8 cellular contexts compared by ENCODE assay signal in the genomic region with DNA sequence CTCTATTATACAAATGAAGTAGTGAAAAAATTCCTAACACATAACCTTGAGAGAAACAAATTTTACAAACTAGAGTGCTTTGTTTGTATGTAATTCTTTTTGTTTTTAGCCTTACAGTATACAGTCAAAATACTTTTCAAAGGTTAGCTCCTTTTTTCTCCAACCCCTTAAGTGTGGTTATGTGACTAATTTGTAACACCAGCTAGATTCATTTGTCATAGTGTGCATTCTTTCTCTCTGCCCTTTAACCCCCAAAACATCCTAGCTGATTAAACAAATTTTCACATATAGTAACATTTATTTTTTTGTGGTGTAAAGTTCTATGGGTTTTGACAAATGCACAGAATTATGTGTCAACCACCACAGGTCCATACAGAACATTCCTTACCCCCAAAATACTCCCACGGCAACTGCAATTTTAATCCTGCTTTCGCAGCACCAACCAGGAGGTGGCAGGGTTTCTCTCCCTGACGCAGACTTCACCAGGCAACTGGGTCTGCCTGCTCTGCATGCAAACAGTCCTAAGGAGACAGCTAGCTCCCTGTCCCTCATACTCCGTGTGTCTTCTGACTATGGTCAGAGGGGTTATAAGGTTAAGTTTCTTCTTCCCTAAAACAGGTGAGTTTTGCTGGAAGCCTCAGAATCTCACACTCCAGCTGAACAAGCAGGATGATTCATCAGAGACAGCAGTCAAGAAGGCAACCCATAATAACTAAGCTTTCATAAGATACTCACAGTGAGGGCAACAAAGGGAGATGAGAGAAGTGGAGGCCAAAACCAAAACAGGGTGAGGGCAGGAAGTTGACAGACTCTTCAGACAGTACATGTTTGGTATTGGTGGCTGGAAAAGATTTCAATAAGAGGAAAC. TPM values are rescaled to one million over a fixed set of nuclear protein-coding genes. Genes with fewer than 3 reads are reported as not detected.
DNase-seq lines count a peak whose midpoint lies in the region; ATAC-seq and TF ChIP-seq lines count a peak whose summit lies in the region.

No MANE protein-coding gene starts in this region.

- H3K27me3 Mint-ChIP-seq in activated naive CD4-positive, alpha-beta T cell treated with anti-CD3 and anti-CD28 coated beads, Interleukin-2, amount 50 U/mL, for 24 hours = peaks cover 2% of the 10 kb centered on the region

- no peaks in the 10 kb centered on the region for H3K36me3 Mint-ChIP-seq in activated naive CD4-positive, alpha-beta T cell treated with anti-CD3 and anti-CD28 coated beads, Interleukin-2, amount 50 U/mL, for 24 hours

- no peak for TF ChIP-seq POLR2A in heart left ventricle (IDR thresholded peaks at IDR 0.05)

- H3K27me3 ChIP-seq in heart left ventricle = no peaks in the 10 kb centered on the region

- no peak overlapping the region for H3K27ac ChIP-seq in heart left ventricle

- peaks cover 16% of the 10 kb centered on the region for H3K4me1 Mint-ChIP-seq in activated naive CD4-positive, alpha-beta T cell treated with anti-CD3 and anti-CD28 coated beads, Interleukin-2, amount 50 U/mL, for 24 hours

- H3K36me3 ChIP-seq in heart left ventricle = no peaks in the 10 kb centered on the region

- peak overlapping the region; percentile 11 for H3K4me3 Mint-ChIP-seq in activated naive CD4-positive, alpha-beta T cell treated with anti-CD3 and anti-CD28 coated beads, Interleukin-2, amount 50 U/mL, for 24 hours

- intact Hi-C loops in heart left ventricle (cut with DNase I) = loop anchor here (1.0 to 10.0 kb wide), 5 partner anchors 63 to 161 kb away; no protein-coding TSS in a partner anchor

- DNase-seq in AG20443 (ENCODE audit: low spot score) (peak; percentile 86), NCI-H2227 (lab: John Stamatoyannopoulos, UW; ENCODE audit: unreplicated experiment) (peak; percentile 44), heart left ventricle (peak in 4 of 5 donors; percentile 15 to 32 (median 27)), retina (peak; percentile 67), NCI-H2107 treated with DMSO at 0.1 percent for 48 hours (lab: John Stamatoyannopoulos, UW; ENCODE audit: unreplicated experiment) (no peak)

- no peak overlapping the region for H3K27ac Mint-ChIP-seq in activated naive CD4-positive, alpha-beta T cell treated with anti-CD3 and anti-CD28 coated beads, Interleukin-2, amount 50 U/mL, for 24 hours

- peaks cover 0 to 17% (median 0%) of the 10 kb centered on the region in 12 donors for H3K4me1 ChIP-seq in heart left ventricle

- no peak overlapping the region for H3K4me3 ChIP-seq in heart left ventricle

- H3K9me3 ChIP-seq in heart left ventricle = no peaks in the 10 kb centered on the region

- H3K9me3 Mint-ChIP-seq in activated naive CD4-positive, alpha-beta T cell treated with anti-CD3 and anti-CD28 coated beads, Interleukin-2, amount 50 U/mL, for 24 hours = no peaks in the 10 kb centered on the region

- 15 to 27% (median 19%) methylated on average over 4 of the region's 4 CpGs for WGBS in heart left ventricle, 4 donors

- ATAC-seq in GM18498 (IDR thresholded peaks at IDR 0.05; ENCODE audit: unreplicated experiment) (peak; percentile 62), heart left ventricle (peak; percentile 68 to 85 (median 76)), GM21526 (IDR thresholded peaks at IDR 0.05; ENCODE audit: low FRiP score, unreplicated experiment) (no peak)

- peak in 11 of 12 donors; percentile 15 to 61 (median 50) for TF ChIP-seq CTCF in heart left ventricle (IDR thresholded peaks at IDR 0.05)

RNA-seq across cellular contexts. Expression of gene NR5A1, which starts 44.5 kb away (rescaled TPM):
- total RNA-seq in heart left ventricle = not detected
- under 1 TPM; 0.04 to 0.14 TPM for polyA plus RNA-seq in heart left ventricle
